9 cellular contexts compared by ENCODE assay signal in genomic region chr17:44108440-44109311, GRCh38. TPM values are rescaled to one million over a fixed set of nuclear protein-coding genes. Genes with fewer than 3 reads are reported as not detected.
DNase-seq lines count a peak whose midpoint lies in the region; ATAC-seq and TF ChIP-seq lines count a peak whose summit lies in the region.
"Had no signal": no experiment of that assay in that cellular context is flagged by ENCODE, and none has a peak within 500 bp of the region (broad histone marks: within the 10 kb centered on the region; RNA-seq: fewer than 3 reads in every experiment).

No MANE protein-coding gene starts in this region.

- CTCF ChIA-PET in activated CD8-positive, alpha-beta T cell treated with anti-CD3 and anti-CD28 coated beads for 36 hours (lab: Charles Lee), result no interaction called here

- H3K4me3 ChIP-seq in coronary artery (peak overlapping the region; percentile 70), urinary bladder (ENCODE audit: low read depth, low read length) (no peak overlapping the region)

- 28% methylated on average over 16 of the region's 16 CpGs for WGBS in urinary bladder

- peaks cover 6% of the 10 kb centered on the region for H3K4me1 ChIP-seq in urinary bladder (ENCODE audit: insufficient read depth)

- H3K36me3 Mint-ChIP-seq in activated CD8-positive, alpha-beta T cell treated with anti-CD3 and anti-CD28 coated beads for 36 hours (ENCODE audit: low read depth), result no peaks in the 10 kb centered on the region

- no peak overlapping the region for H3K4me3 Mint-ChIP-seq in activated CD8-positive, alpha-beta T cell treated with anti-CD3 and anti-CD28 coated beads for 36 hours

- peak; percentile 18 for DNase-seq in MV-4-11 (lab: John Stamatoyannopoulos, UW)
- peak; percentile 98 for DNase-seq in coronary artery (ENCODE audit: low spot score)
- DNase-seq in medulla oblongata (ENCODE audit: extremely low spot score), result peak; percentile 68
- DNase-seq in stimulated activated naive CD4-positive, alpha-beta T cell treated with Interleukin-2 at 50 U/mL for 16 hours (lab: John Stamatoyannopoulos, UW), result no peak
- no peak for DNase-seq in activated CD8-positive, alpha-beta T cell treated with anti-CD3 and anti-CD28 coated beads for 36 hours
- no peak for DNase-seq in NCI-H1436 (lab: John Stamatoyannopoulos, UW)

- intact Hi-C loops in activated CD8-positive, alpha-beta T cell treated with anti-CD3 and anti-CD28 coated beads for 36 hours (cut with micrococcal nuclease), result no loop called here

- no peaks in the 10 kb centered on the region for H3K9me3 Mint-ChIP-seq in activated CD8-positive, alpha-beta T cell treated with anti-CD3 and anti-CD28 coated beads for 36 hours

- POLR2A ChIA-PET in activated CD8-positive, alpha-beta T cell treated with anti-CD3 and anti-CD28 coated beads for 36 hours (lab: Charles Lee), result interaction anchor here (1.3 kb wide), 1 partner anchor 15 kb away, joined by 4 read pairs; the partner anchor contains the start of gene HDAC5

- ATAC-seq in activated CD8-positive, alpha-beta T cell treated with anti-CD3 and anti-CD28 coated beads for 36 hours, result no peak
- ATAC-seq in GM18909 (IDR thresholded peaks at IDR 0.05; ENCODE audit: poor library complexity, unreplicated experiment), result no peak

- H3K36me3 ChIP-seq in urinary bladder (ENCODE audit: insufficient read depth), result no peaks in the 10 kb centered on the region

- TF ChIP-seq CTCF in coronary artery (IDR thresholded peaks at IDR 0.05), result no peak
- no peak for TF ChIP-seq CTCF in activated CD8-positive, alpha-beta T cell treated with anti-CD3 and anti-CD28 coated beads for 36 hours (IDR thresholded peaks at IDR 0.05)

- H3K27me3 Mint-ChIP-seq in activated CD8-positive, alpha-beta T cell treated with anti-CD3 and anti-CD28 coated beads for 36 hours, result no peaks in the 10 kb centered on the region

- no peak overlapping the region for H3K27ac Mint-ChIP-seq in activated CD8-positive, alpha-beta T cell treated with anti-CD3 and anti-CD28 coated beads for 36 hours

- H3K4me1 Mint-ChIP-seq in activated CD8-positive, alpha-beta T cell treated with anti-CD3 and anti-CD28 coated beads for 36 hours (ENCODE audit: low read depth), result peaks cover 9% of the 10 kb centered on the region

- H3K27ac ChIP-seq in coronary artery (peak overlapping the region; percentile 88 to 97), urinary bladder (ENCODE audit: low read depth) (peak overlapping the region; percentile 27)
- H3K27ac ChIP-seq: neutrophil had no signal

RNA-seq across cellular contexts. Expression of gene HDAC5, which starts 14.8 kb away (rescaled TPM):
- 26.9 TPM for total RNA-seq in urinary bladder
- polyA plus RNA-seq in urinary bladder, result 43.3 TPM
- 10 to 100 TPM; 19.1 to 19.3 TPM for total RNA-seq in activated CD8-positive, alpha-beta T cell treated with anti-CD3 and anti-CD28 coated beads for 36 hours

RNA-seq across cellular contexts. Expression of gene HROB, which starts 33.1 kb away (rescaled TPM):
- 1.5 TPM for total RNA-seq in urinary bladder
- polyA plus RNA-seq in urinary bladder, result 0.87 TPM
- 10 to 100 TPM; 16.8 to 17.9 TPM for total RNA-seq in activated CD8-positive, alpha-beta T cell treated with anti-CD3 and anti-CD28 coated beads for 36 hours

RNA-seq across cellular contexts. Expression of gene G6PC3, which starts 38.1 kb away (rescaled TPM):
- total RNA-seq in urinary bladder, result 10.5 TPM
- polyA plus RNA-seq in urinary bladder, result 86.1 TPM
- 10 to 100 TPM; 20.2 to 20.7 TPM for total RNA-seq in activated CD8-positive, alpha-beta T cell treated with anti-CD3 and anti-CD28 coated beads for 36 hours

RNA-seq across cellular contexts. Expression of gene LSM12, which starts 42.2 kb away (rescaled TPM):
- total RNA-seq in urinary bladder, result 17.2 TPM
- 20.9 TPM for polyA plus RNA-seq in urinary bladder
- total RNA-seq in activated CD8-positive, alpha-beta T cell treated with anti-CD3 and anti-CD28 coated beads for 36 hours, result 100 to 1,000 TPM; 104 to 110 TPM

Comparison
In these comparisons a context has a peak if more than half of its experiments do, and no peak if none do; other contexts are left out.
1. DNase-seq: peak in MV-4-11 (single experiment), coronary artery (single experiment) and medulla oblongata (single experiment); none in stimulated activated naive CD4-positive, alpha-beta T cell treated with Interleukin-2 at 50 U/mL for 16 hours (single experiment), activated CD8-positive, alpha-beta T cell treated with anti-CD3 and anti-CD28 coated beads for 36 hours (single experiment) and NCI-H1436 (single experiment).